ENCODE assay signal across 10 cellular contexts in genomic region chr20:54415967-54416366, GRCh38.
"Had no signal": no experiment of that assay in that cellular context is flagged by ENCODE, and none has a peak within 500 bp of the region (broad histone marks: within the 10 kb centered on the region; RNA-seq: fewer than 3 reads in every experiment).

No MANE protein-coding gene starts in this region.

- FAIRE-seq: H1, H54 had no signal

- DNase-seq: GM23248, GOT3, H7, H9, HCEC 1CT, HFFc6 had no signal

- ATAC-seq: GM23338, HCT116 had no signal
